29 cellular contexts compared by ENCODE assay signal in genomic region chr13:80721689-80722088, GRCh38.
DNase-seq lines count a peak whose midpoint lies in the region; ATAC-seq, FAIRE-seq and TF ChIP-seq lines count a peak whose summit lies in the region.
"Had no signal": no experiment of that assay in that cellular context is flagged by ENCODE, and none has a peak within 500 bp of the region (broad histone marks: within the 10 kb centered on the region; RNA-seq: fewer than 3 reads in every experiment).

No MANE protein-coding gene starts in this region.

- in situ Hi-C loops in K562 (cut with MboI), result no loop called here

- FAIRE-seq in K562 (lab: Jason Lieb, UNC), result no peak
- FAIRE-seq: A204.1, A549, D721Med had no signal

- no peaks in the 10 kb centered on the region for H3K9me1 ChIP-seq in K562 (ENCODE audit: control insufficient read depth, insufficient read depth, low read length)

- no peak for TF ChIP-seq CTCF in K562 (IDR thresholded peaks at IDR 0.05 in 2 of 3, conservative IDR thresholded peaks at IDR 0.05 in 1 of 3; ENCODE audit: insufficient read depth in 2 of 3, low read depth in 1 of 3, low read length in 3 of 3)

- no peak for TF ChIP-seq RAD21 in K562 (CRISPR knock-in tag; conservative IDR thresholded peaks at IDR 0.05 in 1 of 2, IDR thresholded peaks at IDR 0.05 in 1 of 2)

- H3K4me3 ChIP-seq in K562, result no peak overlapping the region
- H3K4me3 ChIP-seq: A549; BLaER1; BLaER1 treated with 17β-estradiol and CSF1 and Interleukin-3, amounts not matched to agents 10 nM and 100 nM had no signal

- DNase-seq in K562 (ENCODE audit: extremely low read depth in 1 of 4, low spot score in 3 of 4) (no peak), superior temporal gyrus (ENCODE audit: extremely low spot score) (no peak)
- DNase-seq: 8988T; ACHN; AML-193; BE2C; C1 segment of cervical spinal cord; Caco-2; Calu3; CD4-positive, alpha-beta memory T cell; CD4-positive, alpha-beta T cell; CD4-positive, CD25-positive, alpha-beta regulatory T cell; CD8-positive, alpha-beta memory T cell; CD8-positive, alpha-beta T cell; COR-L47; DMS 273 treated with DMSO at 0.1 percent for 48 hours; DMS153; DMS53; DMS79; DMS79 treated with DMSO at 0.1 percent for 48 hours; DND-41; EL had no signal

- no peak for TF ChIP-seq EP300 in K562 (IDR thresholded peaks at IDR 0.05; ENCODE audit: low read length)

- no peaks in the 10 kb centered on the region for H3K27me3 ChIP-seq in K562 (ENCODE audit: control insufficient read depth in 2 of 2, insufficient read depth in 2 of 2, low read length in 2 of 2)
- H3K27me3 ChIP-seq: BE2C; BLaER1; BLaER1 treated with 17β-estradiol and CSF1 and Interleukin-3, amounts not matched to agents 10 nM and 100 nM had no signal

- no peaks in the 10 kb centered on the region for H3K4me1 ChIP-seq in K562 (replicated peaks in 1 of 2; ENCODE audit: control insufficient read depth in 2 of 2, insufficient read depth in 2 of 2, low read length in 2 of 2)
- H3K4me1 ChIP-seq: A549, BE2C, Caco-2 had no signal

- intact Hi-C loops in K562 (cut with micrococcal nuclease), result no loop called here

- POLR2A ChIA-PET in K562 (lab: Yijun Ruan, JAX), result no interaction called here

- no peak overlapping the region for H3K9ac ChIP-seq in K562 (ENCODE audit: insufficient read depth in 1 of 2, low read depth in 2 of 2, low read length in 2 of 2)
- H3K9ac ChIP-seq: BLaER1; BLaER1 treated with 17β-estradiol and CSF1 and Interleukin-3, amounts not matched to agents 10 nM and 100 nM had no signal

- no peak overlapping the region for H3K4me2 ChIP-seq in K562 (ENCODE audit: insufficient read depth, low read length)
- H3K4me2 ChIP-seq: A549; BLaER1; BLaER1 treated with 17β-estradiol and CSF1 and Interleukin-3, amounts not matched to agents 10 nM and 100 nM had no signal

- no peak for TF ChIP-seq POLR2A in K562 (conservative IDR thresholded peaks at IDR 0.05)

- no peaks in the 10 kb centered on the region for H3K79me2 ChIP-seq in K562 (ENCODE audit: control insufficient read depth, insufficient read depth, low read length)

- WGBS in K562 (ENCODE audit: insufficient coverage, low coverage, missing lambda C conversion rate), result 0% methylated on average over 1 of the region's 1 CpG

- no TSS peak for BruUV-seq in K562 (replicated peaks; lab: Mats Ljungman, UMichigan)

- CTCF ChIA-PET in K562 (lab: Yijun Ruan, JAX; ENCODE audit: low intra/inter-chr PET ratio), result no interaction called here

- no peaks in the 10 kb centered on the region for H3K9me3 ChIP-seq in K562 (replicated peaks; ENCODE audit: control insufficient read depth, insufficient read depth, low read depth, low read length)
- H3K9me3 ChIP-seq: A549, BE2C, BLaER1, Caco-2 had no signal

- no peak for ATAC-seq in K562
- ATAC-seq: A549; CD8-positive, alpha-beta T cell had no signal

- H3K36me3 ChIP-seq in K562 (ENCODE audit: control insufficient read depth, insufficient read depth, low read length), result no peaks in the 10 kb centered on the region
- H3K36me3 ChIP-seq: BE2C; BLaER1; BLaER1 treated with 17β-estradiol and CSF1 and Interleukin-3, amounts not matched to agents 10 nM and 100 nM had no signal

- no peak overlapping the region for H2AFZ ChIP-seq in K562 (ENCODE audit: low read depth, low read length)

- no peaks in the 10 kb centered on the region for H4K20me1 ChIP-seq in K562 (replicated peaks; ENCODE audit: control insufficient read depth, insufficient read depth, low read length)
- H4K20me1 ChIP-seq: BLaER1; BLaER1 treated with 17β-estradiol and CSF1 and Interleukin-3, amounts not matched to agents 10 nM and 100 nM had no signal

- no peak overlapping the region for H3K27ac ChIP-seq in K562 (ENCODE audit: extremely low read depth, low read depth, low read length)
- H3K27ac ChIP-seq: 22Rv1; A549; BLaER1; BLaER1 treated with 17β-estradiol and CSF1 and Interleukin-3, amounts not matched to agents 10 nM and 100 nM; C4-2B had no signal

TF ChIP-seq in K562, 482 proteins besides CTCF, POLR2A, EP300 and RAD21:
- TF ChIP-seq HINFP (tag; conservative IDR thresholded peaks at IDR 0.05; ENCODE audit: low read depth) (no peak), TCF3 (CRISPR knock-in tag; IDR thresholded peaks at IDR 0.05) (no peak), TFAM (CRISPR knock-in tag; conservative IDR thresholded peaks at IDR 0.05) (peak; percentile 99), TOE1 (IDR thresholded peaks at IDR 0.05; ENCODE audit: borderline replicate concordance) (no peak), TOE1 (CRISPR knock-in tag; IDR thresholded peaks at IDR 0.05; ENCODE audit: borderline replicate concordance, low read depth) (no peak), SFPQ (IDR thresholded peaks at IDR 0.05; ENCODE audit: low read depth, low read length) (no peak)
